In the genomic region with DNA sequence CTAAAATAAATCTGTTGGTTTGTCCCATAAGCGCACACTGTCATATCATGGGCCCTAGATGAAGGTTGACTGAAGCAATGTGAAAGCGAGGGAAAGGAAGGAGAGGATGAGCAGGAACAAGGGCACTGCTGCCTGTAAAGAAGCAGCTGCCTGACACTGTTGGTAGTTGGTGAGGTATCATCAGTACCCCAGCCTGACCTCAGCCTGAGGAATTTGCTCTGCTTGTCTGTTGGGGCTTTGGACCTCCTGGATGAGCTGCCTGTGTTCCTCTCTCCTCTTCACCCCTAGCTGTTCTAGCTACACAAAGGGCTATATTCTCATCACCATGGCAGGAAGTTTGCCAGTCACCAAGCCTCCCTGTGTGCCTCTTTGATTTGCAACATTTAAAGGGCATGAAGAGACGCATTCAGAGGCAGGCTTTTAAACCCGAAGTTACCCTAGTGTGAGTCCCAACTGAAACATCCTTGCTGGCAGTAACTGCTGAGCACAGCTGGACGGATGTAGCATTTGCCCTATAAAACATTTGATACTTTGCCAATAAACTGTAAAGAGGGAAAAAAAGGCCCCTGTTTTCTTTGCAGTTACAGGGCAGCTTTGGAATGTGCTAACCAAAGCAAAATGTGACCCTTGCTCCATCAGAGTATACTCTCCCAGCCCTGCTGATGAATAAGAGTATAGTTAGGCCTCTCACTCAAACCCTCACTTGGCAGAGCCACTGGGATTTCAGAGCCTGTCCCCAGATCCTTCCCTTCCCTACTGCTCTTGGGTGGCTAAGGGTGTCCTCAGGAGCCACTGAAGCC, we compare ENCODE assay signal across 1 cellular context.
A peak's percentile ranks its signal among the peaks of the same experiment; 100 is the strongest.
TF ChIP-seq lines count a peak whose summit lies in the region.

No MANE protein-coding gene starts in this region.

TF ChIP-seq in HepG2, 621 proteins besides CTCF, POLR2A, EP300 and RAD21 (continued from another document):
- TF ChIP-seq, protein P1, sequence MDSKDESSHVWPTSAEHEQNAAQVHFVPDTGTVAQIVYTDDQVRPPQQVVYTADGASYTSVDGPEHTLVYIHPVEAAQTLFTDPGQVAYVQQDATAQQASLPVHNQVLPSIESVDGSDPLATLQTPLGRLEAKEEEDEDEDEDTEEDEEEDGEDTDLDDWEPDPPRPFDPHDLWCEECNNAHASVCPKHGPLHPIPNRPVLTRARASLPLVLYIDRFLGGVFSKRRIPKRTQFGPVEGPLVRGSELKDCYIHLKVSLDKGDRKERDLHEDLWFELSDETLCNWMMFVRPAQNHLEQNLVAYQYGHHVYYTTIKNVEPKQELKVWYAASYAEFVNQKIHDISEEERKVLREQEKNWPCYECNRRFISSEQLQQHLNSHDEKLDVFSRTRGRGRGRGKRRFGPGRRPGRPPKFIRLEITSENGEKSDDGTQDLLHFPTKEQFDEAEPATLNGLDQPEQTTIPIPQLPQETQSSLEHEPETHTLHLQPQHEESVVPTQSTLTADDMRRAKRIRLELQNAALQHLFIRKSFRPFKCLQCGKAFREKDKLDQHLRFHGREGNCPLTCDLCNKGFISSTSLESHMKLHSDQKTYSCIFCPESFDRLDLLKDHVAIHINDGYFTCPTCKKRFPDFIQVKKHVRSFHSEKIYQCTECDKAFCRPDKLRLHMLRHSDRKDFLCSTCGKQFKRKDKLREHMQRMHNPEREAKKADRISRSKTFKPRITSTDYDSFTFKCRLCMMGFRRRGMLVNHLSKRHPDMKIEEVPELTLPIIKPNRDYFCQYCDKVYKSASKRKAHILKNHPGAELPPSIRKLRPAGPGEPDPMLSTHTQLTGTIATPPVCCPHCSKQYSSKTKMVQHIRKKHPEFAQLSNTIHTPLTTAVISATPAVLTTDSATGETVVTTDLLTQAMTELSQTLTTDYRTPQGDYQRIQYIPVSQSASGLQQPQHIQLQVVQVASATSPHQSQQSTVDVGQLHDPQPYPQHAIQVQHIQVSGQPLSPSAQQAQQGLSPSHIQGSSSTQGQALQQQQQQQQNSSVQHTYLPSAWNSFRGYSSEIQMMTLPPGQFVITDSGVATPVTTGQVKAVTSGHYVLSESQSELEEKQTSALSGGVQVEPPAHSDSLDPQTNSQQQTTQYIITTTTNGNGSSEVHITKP (CRISPR knock-in tag; IDR thresholded peaks at IDR 0.05; ENCODE audit: low read depth), result 0 out of 2 replicates have a peak, but pooled peaks have one; percentile 33
- peak; percentile 89 for TF ChIP-seq TEAD3 (CRISPR knock-in tag; optimal IDR thresholded peaks at IDR 0.05; ENCODE audit: borderline replicate concordance)
- TF ChIP-seq, protein P2, sequence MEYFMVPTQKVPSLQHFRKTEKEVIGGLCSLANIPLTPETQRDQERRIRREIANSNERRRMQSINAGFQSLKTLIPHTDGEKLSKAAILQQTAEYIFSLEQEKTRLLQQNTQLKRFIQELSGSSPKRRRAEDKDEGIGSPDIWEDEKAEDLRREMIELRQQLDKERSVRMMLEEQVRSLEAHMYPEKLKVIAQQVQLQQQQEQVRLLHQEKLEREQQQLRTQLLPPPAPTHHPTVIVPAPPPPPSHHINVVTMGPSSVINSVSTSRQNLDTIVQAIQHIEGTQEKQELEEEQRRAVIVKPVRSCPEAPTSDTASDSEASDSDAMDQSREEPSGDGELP (IDR thresholded peaks at IDR 0.05; ENCODE audit: borderline replicate concordance, low read depth), result peak; percentile 70; the same call in 1 of the 2 replicates
- TF ChIP-seq NR2F6 (IDR thresholded peaks at IDR 0.05), result peak; percentile 32
- TF ChIP-seq NR2F6 (CRISPR knock-in tag; IDR thresholded peaks at IDR 0.05), result no peak
- TF ChIP-seq, protein P3, sequence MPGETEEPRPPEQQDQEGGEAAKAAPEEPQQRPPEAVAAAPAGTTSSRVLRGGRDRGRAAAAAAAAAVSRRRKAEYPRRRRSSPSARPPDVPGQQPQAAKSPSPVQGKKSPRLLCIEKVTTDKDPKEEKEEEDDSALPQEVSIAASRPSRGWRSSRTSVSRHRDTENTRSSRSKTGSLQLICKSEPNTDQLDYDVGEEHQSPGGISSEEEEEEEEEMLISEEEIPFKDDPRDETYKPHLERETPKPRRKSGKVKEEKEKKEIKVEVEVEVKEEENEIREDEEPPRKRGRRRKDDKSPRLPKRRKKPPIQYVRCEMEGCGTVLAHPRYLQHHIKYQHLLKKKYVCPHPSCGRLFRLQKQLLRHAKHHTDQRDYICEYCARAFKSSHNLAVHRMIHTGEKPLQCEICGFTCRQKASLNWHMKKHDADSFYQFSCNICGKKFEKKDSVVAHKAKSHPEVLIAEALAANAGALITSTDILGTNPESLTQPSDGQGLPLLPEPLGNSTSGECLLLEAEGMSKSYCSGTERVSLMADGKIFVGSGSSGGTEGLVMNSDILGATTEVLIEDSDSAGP (CRISPR knock-in tag; IDR thresholded peaks at IDR 0.05; ENCODE audit: borderline replicate concordance), result 0 out of 2 replicates have a peak, but pooled peaks have one; percentile 28
- peak; percentile 39; the same call in 1 of the 2 replicates for TF ChIP-seq DPF2 (CRISPR knock-in tag; IDR thresholded peaks at IDR 0.05; ENCODE audit: borderline replicate concordance, low read depth)
- no peak for TF ChIP-seq SOX6 (IDR thresholded peaks at IDR 0.05)
- peak; percentile 44; the same call in 1 of the 2 replicates for TF ChIP-seq SOX6 (CRISPR knock-in tag; IDR thresholded peaks at IDR 0.05)
- TF ChIP-seq, protein P4, sequence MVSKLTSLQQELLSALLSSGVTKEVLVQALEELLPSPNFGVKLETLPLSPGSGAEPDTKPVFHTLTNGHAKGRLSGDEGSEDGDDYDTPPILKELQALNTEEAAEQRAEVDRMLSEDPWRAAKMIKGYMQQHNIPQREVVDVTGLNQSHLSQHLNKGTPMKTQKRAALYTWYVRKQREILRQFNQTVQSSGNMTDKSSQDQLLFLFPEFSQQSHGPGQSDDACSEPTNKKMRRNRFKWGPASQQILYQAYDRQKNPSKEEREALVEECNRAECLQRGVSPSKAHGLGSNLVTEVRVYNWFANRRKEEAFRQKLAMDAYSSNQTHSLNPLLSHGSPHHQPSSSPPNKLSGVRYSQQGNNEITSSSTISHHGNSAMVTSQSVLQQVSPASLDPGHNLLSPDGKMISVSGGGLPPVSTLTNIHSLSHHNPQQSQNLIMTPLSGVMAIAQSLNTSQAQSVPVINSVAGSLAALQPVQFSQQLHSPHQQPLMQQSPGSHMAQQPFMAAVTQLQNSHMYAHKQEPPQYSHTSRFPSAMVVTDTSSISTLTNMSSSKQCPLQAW (CRISPR knock-in tag; IDR thresholded peaks at IDR 0.05), result no peak
- TF ChIP-seq ASH2L (IDR thresholded peaks at IDR 0.05; ENCODE audit: insufficient read length, low read depth, low read length), result peak; percentile 78
- peak; percentile 94 for TF ChIP-seq MAFF (IDR thresholded peaks at IDR 0.05; ENCODE audit: low read depth, low read length)
- TF ChIP-seq MIER2 (CRISPR knock-in tag; IDR thresholded peaks at IDR 0.05), result 0 out of 2 replicates have a peak, but pooled peaks have one; percentile 35
- TF ChIP-seq ZNF256 (CRISPR knock-in tag; conservative IDR thresholded peaks at IDR 0.05), result no peak
- no peak for TF ChIP-seq ZNF460 (CRISPR knock-in tag; IDR thresholded peaks at IDR 0.05; ENCODE audit: borderline replicate concordance)
- TF ChIP-seq, protein P5, sequence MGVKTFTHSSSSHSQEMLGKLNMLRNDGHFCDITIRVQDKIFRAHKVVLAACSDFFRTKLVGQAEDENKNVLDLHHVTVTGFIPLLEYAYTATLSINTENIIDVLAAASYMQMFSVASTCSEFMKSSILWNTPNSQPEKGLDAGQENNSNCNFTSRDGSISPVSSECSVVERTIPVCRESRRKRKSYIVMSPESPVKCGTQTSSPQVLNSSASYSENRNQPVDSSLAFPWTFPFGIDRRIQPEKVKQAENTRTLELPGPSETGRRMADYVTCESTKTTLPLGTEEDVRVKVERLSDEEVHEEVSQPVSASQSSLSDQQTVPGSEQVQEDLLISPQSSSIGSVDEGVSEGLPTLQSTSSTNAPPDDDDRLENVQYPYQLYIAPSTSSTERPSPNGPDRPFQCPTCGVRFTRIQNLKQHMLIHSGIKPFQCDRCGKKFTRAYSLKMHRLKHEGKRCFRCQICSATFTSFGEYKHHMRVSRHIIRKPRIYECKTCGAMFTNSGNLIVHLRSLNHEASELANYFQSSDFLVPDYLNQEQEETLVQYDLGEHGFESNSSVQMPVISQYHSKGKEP (CRISPR knock-in tag; IDR thresholded peaks at IDR 0.05), result no peak
- TF ChIP-seq PPARG (CRISPR knock-in tag; conservative IDR thresholded peaks at IDR 0.05), result peak; percentile 95
- TF ChIP-seq, protein P6, sequence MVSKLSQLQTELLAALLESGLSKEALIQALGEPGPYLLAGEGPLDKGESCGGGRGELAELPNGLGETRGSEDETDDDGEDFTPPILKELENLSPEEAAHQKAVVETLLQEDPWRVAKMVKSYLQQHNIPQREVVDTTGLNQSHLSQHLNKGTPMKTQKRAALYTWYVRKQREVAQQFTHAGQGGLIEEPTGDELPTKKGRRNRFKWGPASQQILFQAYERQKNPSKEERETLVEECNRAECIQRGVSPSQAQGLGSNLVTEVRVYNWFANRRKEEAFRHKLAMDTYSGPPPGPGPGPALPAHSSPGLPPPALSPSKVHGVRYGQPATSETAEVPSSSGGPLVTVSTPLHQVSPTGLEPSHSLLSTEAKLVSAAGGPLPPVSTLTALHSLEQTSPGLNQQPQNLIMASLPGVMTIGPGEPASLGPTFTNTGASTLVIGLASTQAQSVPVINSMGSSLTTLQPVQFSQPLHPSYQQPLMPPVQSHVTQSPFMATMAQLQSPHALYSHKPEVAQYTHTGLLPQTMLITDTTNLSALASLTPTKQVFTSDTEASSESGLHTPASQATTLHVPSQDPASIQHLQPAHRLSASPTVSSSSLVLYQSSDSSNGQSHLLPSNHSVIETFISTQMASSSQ (IDR thresholded peaks at IDR 0.05; ENCODE audit: low read depth), result no peak
- TF ChIP-seq, protein P6 (CRISPR knock-in tag; IDR thresholded peaks at IDR 0.05; ENCODE audit: borderline replicate concordance), result peak; percentile 21; the same call in 1 of the 2 replicates
- TF ChIP-seq ZNF331 (CRISPR knock-in tag; IDR thresholded peaks at IDR 0.05), result peak; percentile 18; the same call in 1 of the 2 replicates
- peak; percentile 69; the same call in 1 of the 2 replicates for TF ChIP-seq ZNF644 (CRISPR knock-in tag; IDR thresholded peaks at IDR 0.05; ENCODE audit: low read depth)
- TF ChIP-seq ZSCAN31 (CRISPR knock-in tag; IDR thresholded peaks at IDR 0.05; ENCODE audit: low read depth), result 0 out of 2 replicates have a peak, but pooled peaks have one; percentile 36
- TF ChIP-seq PHF21A (CRISPR knock-in tag; IDR thresholded peaks at IDR 0.05), result peak; percentile 59; the same call in 1 of the 2 replicates
- 0 out of 2 replicates have a peak, but pooled peaks have one; percentile 10 for TF ChIP-seq SAP130 (CRISPR knock-in tag; IDR thresholded peaks at IDR 0.05; ENCODE audit: low read depth)
- TF ChIP-seq HNF4A (CRISPR knock-in tag; IDR thresholded peaks at IDR 0.05), result peak; percentile 62
- TF ChIP-seq, protein P7, sequence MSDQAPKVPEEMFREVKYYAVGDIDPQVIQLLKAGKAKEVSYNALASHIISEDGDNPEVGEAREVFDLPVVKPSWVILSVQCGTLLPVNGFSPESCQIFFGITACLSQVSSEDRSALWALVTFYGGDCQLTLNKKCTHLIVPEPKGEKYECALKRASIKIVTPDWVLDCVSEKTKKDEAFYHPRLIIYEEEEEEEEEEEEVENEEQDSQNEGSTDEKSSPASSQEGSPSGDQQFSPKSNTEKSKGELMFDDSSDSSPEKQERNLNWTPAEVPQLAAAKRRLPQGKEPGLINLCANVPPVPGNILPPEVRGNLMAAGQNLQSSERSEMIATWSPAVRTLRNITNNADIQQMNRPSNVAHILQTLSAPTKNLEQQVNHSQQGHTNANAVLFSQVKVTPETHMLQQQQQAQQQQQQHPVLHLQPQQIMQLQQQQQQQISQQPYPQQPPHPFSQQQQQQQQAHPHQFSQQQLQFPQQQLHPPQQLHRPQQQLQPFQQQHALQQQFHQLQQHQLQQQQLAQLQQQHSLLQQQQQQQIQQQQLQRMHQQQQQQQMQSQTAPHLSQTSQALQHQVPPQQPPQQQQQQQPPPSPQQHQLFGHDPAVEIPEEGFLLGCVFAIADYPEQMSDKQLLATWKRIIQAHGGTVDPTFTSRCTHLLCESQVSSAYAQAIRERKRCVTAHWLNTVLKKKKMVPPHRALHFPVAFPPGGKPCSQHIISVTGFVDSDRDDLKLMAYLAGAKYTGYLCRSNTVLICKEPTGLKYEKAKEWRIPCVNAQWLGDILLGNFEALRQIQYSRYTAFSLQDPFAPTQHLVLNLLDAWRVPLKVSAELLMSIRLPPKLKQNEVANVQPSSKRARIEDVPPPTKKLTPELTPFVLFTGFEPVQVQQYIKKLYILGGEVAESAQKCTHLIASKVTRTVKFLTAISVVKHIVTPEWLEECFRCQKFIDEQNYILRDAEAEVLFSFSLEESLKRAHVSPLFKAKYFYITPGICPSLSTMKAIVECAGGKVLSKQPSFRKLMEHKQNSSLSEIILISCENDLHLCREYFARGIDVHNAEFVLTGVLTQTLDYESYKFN (CRISPR knock-in tag; conservative IDR thresholded peaks at IDR 0.05), result peak; percentile 82
- TF ChIP-seq, protein P8, sequence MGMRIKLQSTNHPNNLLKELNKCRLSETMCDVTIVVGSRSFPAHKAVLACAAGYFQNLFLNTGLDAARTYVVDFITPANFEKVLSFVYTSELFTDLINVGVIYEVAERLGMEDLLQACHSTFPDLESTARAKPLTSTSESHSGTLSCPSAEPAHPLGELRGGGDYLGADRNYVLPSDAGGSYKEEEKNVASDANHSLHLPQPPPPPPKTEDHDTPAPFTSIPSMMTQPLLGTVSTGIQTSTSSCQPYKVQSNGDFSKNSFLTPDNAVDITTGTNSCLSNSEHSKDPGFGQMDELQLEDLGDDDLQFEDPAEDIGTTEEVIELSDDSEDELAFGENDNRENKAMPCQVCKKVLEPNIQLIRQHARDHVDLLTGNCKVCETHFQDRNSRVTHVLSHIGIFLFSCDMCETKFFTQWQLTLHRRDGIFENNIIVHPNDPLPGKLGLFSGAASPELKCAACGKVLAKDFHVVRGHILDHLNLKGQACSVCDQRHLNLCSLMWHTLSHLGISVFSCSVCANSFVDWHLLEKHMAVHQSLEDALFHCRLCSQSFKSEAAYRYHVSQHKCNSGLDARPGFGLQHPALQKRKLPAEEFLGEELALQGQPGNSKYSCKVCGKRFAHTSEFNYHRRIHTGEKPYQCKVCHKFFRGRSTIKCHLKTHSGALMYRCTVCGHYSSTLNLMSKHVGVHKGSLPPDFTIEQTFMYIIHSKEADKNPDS (CRISPR knock-in tag; IDR thresholded peaks at IDR 0.05), result peak; percentile 30; the same call in 1 of the 2 replicates
- TF ChIP-seq TCF12 (IDR thresholded peaks at IDR 0.05), result no peak
- no peak for TF ChIP-seq TCF12 (CRISPR knock-in tag; IDR thresholded peaks at IDR 0.05)
